Comparison of ENCODE assay signal across 8 cellular contexts in genomic region chr17:54968259-54968953, GRCh38. TPM values are rescaled to one million over a fixed set of nuclear protein-coding genes. Genes with fewer than 3 reads are reported as not detected.
DNase-seq lines count a peak whose midpoint lies in the region; ATAC-seq and TF ChIP-seq lines count a peak whose summit lies in the region.

TSS of gene COX11 (minus strand) at chr17:54968654. CDS start at chr17:54968646, 8 bp downstream.
A gene with protein sequence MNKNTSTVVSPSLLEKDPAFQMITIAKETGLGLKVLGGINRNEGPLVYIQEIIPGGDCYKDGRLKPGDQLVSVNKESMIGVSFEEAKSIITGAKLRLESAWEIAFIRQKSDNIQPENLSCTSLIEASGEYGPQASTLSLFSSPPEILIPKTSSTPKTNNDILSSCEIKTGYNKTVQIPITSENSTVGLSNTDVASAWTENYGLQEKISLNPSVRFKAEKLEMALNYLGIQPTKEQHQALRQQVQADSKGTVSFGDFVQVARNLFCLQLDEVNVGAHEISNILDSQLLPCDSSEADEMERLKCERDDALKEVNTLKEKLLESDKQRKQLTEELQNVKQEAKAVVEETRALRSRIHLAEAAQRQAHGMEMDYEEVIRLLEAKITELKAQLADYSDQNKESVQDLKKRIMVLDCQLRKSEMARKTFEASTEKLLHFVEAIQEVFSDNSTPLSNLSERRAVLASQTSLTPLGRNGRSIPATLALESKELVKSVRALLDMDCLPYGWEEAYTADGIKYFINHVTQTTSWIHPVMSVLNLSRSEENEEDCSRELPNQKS (plus strand): TSS chr17:54968765. CDS start chr17:54986220, 17,455 bp downstream.

- H3K4me1 ChIP-seq in OCI-LY1 (ENCODE audit: insufficient read depth, low read length, severe bottlenecking) = peaks cover 38% of the 10 kb centered on the region
- peaks cover 22% of the 10 kb centered on the region for H3K4me1 ChIP-seq in mononuclear cell (ENCODE audit: insufficient read depth, low read length)

- peak within 1 kb of the TSS; percentile 94 for H3K9ac ChIP-seq in OCI-LY1 (ENCODE audit: low read length)

- H4K20me1 ChIP-seq in OCI-LY1 (ENCODE audit: insufficient read depth, low read length) = no peaks in the 10 kb centered on the region

- H3F3A ChIP-seq in OCI-LY1 (ENCODE audit: insufficient read depth, low read length) = no peaks in the 10 kb centered on the region

- H2AFZ ChIP-seq in OCI-LY1 (ENCODE audit: low read length) = peak within 1 kb of the TSS; percentile 86

- H3K4me3 ChIP-seq in OCI-LY1 (ENCODE audit: low read depth, low read length, poor library complexity, severe bottlenecking) (peak within 1 kb of the TSS; percentile 93), epithelial cell of proximal tubule (ENCODE audit: low read depth, low read length) (peak within 1 kb of the TSS; percentile 71), mononuclear cell (ENCODE audit: low read length) (peak within 1 kb of the TSS; percentile 81)

- H3K4me2 ChIP-seq in OCI-LY1 (ENCODE audit: low read length) = peak within 1 kb of the TSS; percentile 94

- H3K79me2 ChIP-seq in OCI-LY1 (ENCODE audit: insufficient read depth, low read length) = peaks cover 16% of the 10 kb centered on the region

- H3K9me2 ChIP-seq in OCI-LY1 (ENCODE audit: low read depth, low read length) = no peaks in the 10 kb centered on the region

- H3K27me3 ChIP-seq in OCI-LY1 (ENCODE audit: insufficient read depth, low read length) = no peaks in the 10 kb centered on the region
- no peaks in the 10 kb centered on the region for H3K27me3 ChIP-seq in mononuclear cell (ENCODE audit: insufficient read depth, low read length)

- peak; percentile 90 for ATAC-seq in GM21529 (IDR thresholded peaks at IDR 0.05; ENCODE audit: unreplicated experiment)

- peaks cover 22% of the 10 kb centered on the region for H3K36me3 ChIP-seq in OCI-LY1 (ENCODE audit: insufficient read depth, low read length)

- DNase-seq in DMS153 (lab: John Stamatoyannopoulos, UW) (peak; percentile 90), HuH-7.5 (ENCODE audit: low spot score) (peak; percentile 71), activated T-cell treated with anti-CD3 and anti-CD28 coated beads for 24 hours (ENCODE audit: low read depth) (peak; percentile 91), epithelial cell of proximal tubule (ENCODE audit: low read depth) (peak; percentile 70)
- peak; percentile 84 to 87 for DNase-seq in stimulated activated CD8-positive, alpha-beta memory T cell treated with anti-CD3 and anti-CD28 coated beads, Interleukin-2, amount 100 ng/mL, for 48 hours (ENCODE audit: low read depth in 2 of 2)

- H3K9me3 ChIP-seq in OCI-LY1 (ENCODE audit: low read length) = no peaks in the 10 kb centered on the region
- H3K9me3 ChIP-seq in mononuclear cell (ENCODE audit: low read depth, low read length) = no peaks in the 10 kb centered on the region

- no peak; the same call in 1 of the 2 replicates for TF ChIP-seq CTCF in OCI-LY1 (IDR thresholded peaks at IDR 0.05; ENCODE audit: low read length)
- no peak for TF ChIP-seq CTCF in epithelial cell of proximal tubule (conservative IDR thresholded peaks at IDR 0.05; ENCODE audit: low read depth, low read length)

- H3K27ac ChIP-seq in OCI-LY1 (ENCODE audit: low read depth, low read length, poor library complexity, severe bottlenecking) = peak within 1 kb of the TSS; percentile 51

RNA-seq across cellular contexts. Expression of gene COX11, which starts in this region (rescaled TPM):
- total RNA-seq in epithelial cell of proximal tubule = 39.3 and 100 TPM in 2 replicates
- 18.9 TPM for total RNA-seq in mononuclear cell

RNA-seq across cellular contexts. Expression of the second gene that starts in this region (rescaled TPM):
- total RNA-seq in epithelial cell of proximal tubule (5.1 and 11.6 TPM in 2 replicates), mononuclear cell (5.4 TPM)

Comparison
In these comparisons a context has a peak if more than half of its experiments do, and no peak if none do; other contexts are left out.
1. Peak in every context shown above with its lines: DNase-seq, ATAC-seq, H3K4me3 ChIP-seq and H3K27ac ChIP-seq.